In the genomic region with DNA sequence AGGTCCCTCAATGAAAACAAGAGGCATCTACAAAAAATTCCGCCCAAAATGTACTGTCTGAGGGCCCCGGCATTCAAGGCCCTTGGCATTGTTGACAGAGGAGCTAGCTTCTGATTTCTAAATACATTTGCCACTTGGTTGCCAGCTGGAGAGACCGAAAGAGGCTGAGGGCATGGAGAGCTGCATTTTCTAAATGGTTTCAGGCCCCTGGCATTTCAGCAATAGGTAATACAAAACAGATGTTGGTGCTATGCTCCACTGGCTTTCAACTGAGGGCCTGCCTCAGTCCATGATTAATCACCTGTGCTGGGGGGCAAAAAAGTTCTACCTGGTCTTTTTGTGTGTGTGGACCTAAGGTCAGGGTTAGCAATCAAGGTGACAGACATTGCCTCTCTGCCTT, we compare ENCODE assay signal across 25 cellular contexts.
DNase-seq lines count a peak whose midpoint lies in the region; ATAC-seq, FAIRE-seq and TF ChIP-seq lines count a peak whose summit lies in the region.
"Had no signal": no experiment of that assay in that cellular context is flagged by ENCODE, and none has a peak within 500 bp of the region (broad histone marks: within the 10 kb centered on the region; RNA-seq: fewer than 3 reads in every experiment).

No MANE protein-coding gene starts in this region.

- ATAC-seq in DND-41 (ENCODE audit: insufficient read depth, low read depth) = no peak
- ATAC-seq: esophagus mucosa; heart left ventricle; naive thymus-derived CD4-positive, alpha-beta T cell; sciatic nerve had no signal

- H3K27ac ChIP-seq in DND-41 (ENCODE audit: low read length) = 0 out of 2 replicates have a peak overlapping the region, but pooled peaks have one; percentile 8
- H3K27ac ChIP-seq: ascending aorta, heart left ventricle, HL-60, parathyroid adenoma, transverse colon, VCaP had no signal

- no peaks in the 10 kb centered on the region for H3K79me2 ChIP-seq in DND-41 (ENCODE audit: insufficient read depth, low read length)
- H3K79me2 ChIP-seq: parathyroid adenoma had no signal

- no peaks in the 10 kb centered on the region for H3K27me3 ChIP-seq in DND-41 (ENCODE audit: insufficient read depth, low read length, poor library complexity)
- H3K27me3 ChIP-seq: ascending aorta, heart left ventricle, transverse colon had no signal

- DNase-seq in DND-41 (no peak), NCI-H1092 treated with DMSO at 0.1 percent for 48 hours (lab: John Stamatoyannopoulos, UW) (peak; percentile 15), epidermal melanocyte (ENCODE audit: insufficient read length, low spot score) (peak; percentile 38), myocyte (ENCODE audit: low read depth) (peak; percentile 64), germinal center (ENCODE audit: low spot score) (no peak), D721Med (ENCODE audit: insufficient read length, low spot score) (no peak)
- no peak for DNase-seq in activated naive CD4-positive, alpha-beta T cell treated with Interleukin-2 at 50 U/mL for 16 hours
- DNase-seq: activated CD4-positive, alpha-beta T cell treated with anti-CD3 and anti-CD28 coated beads, Interleukin-2, amount 50 U/mL, for 1 hour; activated naive CD4-positive, alpha-beta T cell; heart left ventricle; immature natural killer cell; MM.1S; naive thymus-derived CD4-positive, alpha-beta T cell; NCI-H1930; SIG-M5; stimulated activated naive CD4-positive, alpha-beta T cell treated with Interleukin-2 at 50 U/mL for 16 hours; transverse colon had no signal

- no peak overlapping the region for H2AFZ ChIP-seq in DND-41 (ENCODE audit: low read depth, low read length)
- H2AFZ ChIP-seq: parathyroid adenoma had no signal

- H3K9ac ChIP-seq in DND-41 (ENCODE audit: low read depth, low read length) = no peak overlapping the region
- H3K9ac ChIP-seq: parathyroid adenoma had no signal

- H3K4me3 ChIP-seq in DND-41 (ENCODE audit: low read depth in 1 of 2, low read length in 2 of 2) = no peak overlapping the region
- H3K4me3 ChIP-seq: ascending aorta, heart left ventricle, lung, transverse colon had no signal

- TF ChIP-seq CTCF in DND-41 (IDR thresholded peaks at IDR 0.05; ENCODE audit: borderline replicate concordance, extremely low read depth, low read length, poor library complexity, severe bottlenecking) (no peak), D721Med (IDR thresholded peaks at IDR 0.05; ENCODE audit: insufficient read depth, missing control alignments) (no peak)

- no peaks in the 10 kb centered on the region for H4K20me1 ChIP-seq in DND-41 (ENCODE audit: insufficient read depth, low read length)

- no peak for FAIRE-seq in D721Med (lab: Jason Lieb, UNC)
- FAIRE-seq: GM12891 had no signal

- no peak overlapping the region for H3K4me2 ChIP-seq in DND-41 (ENCODE audit: insufficient read depth, low read length)

- no peaks in the 10 kb centered on the region for H3K9me3 ChIP-seq in DND-41 (ENCODE audit: insufficient read depth, low read length, severe bottlenecking)
- H3K9me3 ChIP-seq: transverse colon had no signal

- peaks cover 18% of the 10 kb centered on the region for H3K4me1 ChIP-seq in DND-41 (ENCODE audit: insufficient read depth, low read length)
- H3K4me1 ChIP-seq: ascending aorta, heart left ventricle, parathyroid adenoma, transverse colon had no signal

- no peaks in the 10 kb centered on the region for H3K36me3 ChIP-seq in DND-41 (ENCODE audit: insufficient read depth, low read length)
- H3K36me3 ChIP-seq: ascending aorta, heart left ventricle, transverse colon had no signal

Comparison
In these comparisons a context has a peak if more than half of its experiments do, and no peak if none do; other contexts are left out.
1. DNase-seq: peak in NCI-H1092 treated with DMSO at 0.1 percent for 48 hours (single experiment), epidermal melanocyte (single experiment) and myocyte (single experiment); none in DND-41 (single experiment), germinal center (single experiment), activated naive CD4-positive, alpha-beta T cell treated with Interleukin-2 at 50 U/mL for 16 hours (single experiment) and D721Med (single experiment).